In genomic region chr4:174222266-174222872, GRCh38 we compare ENCODE assay signal across 8 cellular contexts.
A peak's percentile ranks its signal among the peaks of the same experiment; 100 is the strongest.
DNase-seq lines count a peak whose midpoint lies in the region; ATAC-seq, FAIRE-seq and TF ChIP-seq lines count a peak whose summit lies in the region.

No MANE protein-coding gene starts in this region.

- H3K27me3 ChIP-seq in psoas muscle (ENCODE audit: insufficient read depth in 3 of 3, low read length in 2 of 3): peaks cover 0 to 19% (median 6%) of the 10 kb centered on the region in 3 donors

- no peak overlapping the region for H3K27ac Mint-ChIP-seq in effector memory CD8-positive, alpha-beta T cell

- 60 to 66% (median 60%) methylated on average over 4 of the region's 4 CpGs for WGBS in psoas muscle, 3 donors

- peaks cover 8% of the 10 kb centered on the region for H3K4me1 ChIP-seq in psoas muscle

- peak; percentile 52 for ATAC-seq in effector memory CD8-positive, alpha-beta T cell (replicated peaks)
- ATAC-seq in psoas muscle: peak in 1 of 4 donors; percentile 64

- peaks cover 5% of the 10 kb centered on the region for H3K36me3 Mint-ChIP-seq in effector memory CD8-positive, alpha-beta T cell (ENCODE audit: insufficient read depth)

- H3K9me3 Mint-ChIP-seq in effector memory CD8-positive, alpha-beta T cell: no peaks in the 10 kb centered on the region

- FAIRE-seq in G401.6 (lab: Jason Lieb, UNC): peak; percentile 98

- peaks cover 3 to 8% of the 10 kb centered on the region in 2 donors for H3K4me1 Mint-ChIP-seq in effector memory CD8-positive, alpha-beta T cell (ENCODE audit: low read depth in 2 of 2)

- peaks cover 32 to 59% of the 10 kb centered on the region in 2 donors for H3K27me3 Mint-ChIP-seq in effector memory CD8-positive, alpha-beta T cell

- intact Hi-C loops in psoas muscle (cut with DNase I): loop anchor here in 1 of 2 donors (10.0 kb wide), 1 partner anchor 102 kb away; no protein-coding TSS in a partner anchor

- no peak overlapping the region for H3K4me3 ChIP-seq in psoas muscle

- POLR2A ChIA-PET in HEK293T (lab: Yijun Ruan, JAX): no interaction called here

- H3K27ac ChIP-seq in 22Rv1 (no peak overlapping the region), psoas muscle (no peak overlapping the region)

- DNase-seq in HEK293T (ENCODE audit: extremely low spot score) (peak; percentile 33), NAMALWA (ENCODE audit: low spot score) (peak; percentile 52), psoas muscle (no peak), putamen (ENCODE audit: low spot score) (no peak), islet precursor cell (no peak)
- no peak for DNase-seq in effector memory CD8-positive, alpha-beta T cell

- peak; percentile 64 for TF ChIP-seq CTCF in 22Rv1 (IDR thresholded peaks at IDR 0.05)
- peak; percentile 59 for TF ChIP-seq CTCF in psoas muscle (IDR thresholded peaks at IDR 0.05)

- H3K4me3 Mint-ChIP-seq in effector memory CD8-positive, alpha-beta T cell: no peak overlapping the region

- H3K9me3 ChIP-seq in psoas muscle: no peaks in the 10 kb centered on the region

- H3K36me3 ChIP-seq in psoas muscle (ENCODE audit: insufficient read depth in 1 of 2, low read depth in 1 of 2): no peaks in the 10 kb centered on the region

- CTCF ChIA-PET in HEK293T (lab: Yijun Ruan, JAX): interaction anchor here (0.7 to 0.9 kb wide), 6 partner anchors 11 to 1165 kb away, joined by 3 to 8 read pairs (median 3); no protein-coding TSS in a partner anchor

TF ChIP-seq in HEK293T, 16 proteins besides CTCF, POLR2A, EP300 and RAD21:
- TF ChIP-seq FOXK2 (IDR thresholded peaks at IDR 0.05) (no peak), L3MBTL2 (conservative IDR thresholded peaks at IDR 0.05) (no peak), FOXA1 (IDR thresholded peaks at IDR 0.05) (no peak), BHLHE40 (IDR thresholded peaks at IDR 0.05; ENCODE audit: borderline replicate concordance) (no peak), LEF1 (IDR thresholded peaks at IDR 0.05; ENCODE audit: borderline replicate concordance) (no peak), SUZ12 (IDR thresholded peaks at IDR 0.05) (no peak), SP1 (IDR thresholded peaks at IDR 0.05) (no peak), CTBP1 (IDR thresholded peaks at IDR 0.05; ENCODE audit: borderline replicate concordance) (no peak), ARNT (IDR thresholded peaks at IDR 0.05) (no peak), ZNF384 (IDR thresholded peaks at IDR 0.05) (no peak), NFRKB (IDR thresholded peaks at IDR 0.05) (no peak), HDGF (IDR thresholded peaks at IDR 0.05; ENCODE audit: borderline replicate concordance) (no peak), FOXM1 (IDR thresholded peaks at IDR 0.05; ENCODE audit: borderline replicate concordance) (no peak), TARDBP (IDR thresholded peaks at IDR 0.05) (no peak), ELF4 (IDR thresholded peaks at IDR 0.05) (no peak)
- TF ChIP-seq, protein P1, sequence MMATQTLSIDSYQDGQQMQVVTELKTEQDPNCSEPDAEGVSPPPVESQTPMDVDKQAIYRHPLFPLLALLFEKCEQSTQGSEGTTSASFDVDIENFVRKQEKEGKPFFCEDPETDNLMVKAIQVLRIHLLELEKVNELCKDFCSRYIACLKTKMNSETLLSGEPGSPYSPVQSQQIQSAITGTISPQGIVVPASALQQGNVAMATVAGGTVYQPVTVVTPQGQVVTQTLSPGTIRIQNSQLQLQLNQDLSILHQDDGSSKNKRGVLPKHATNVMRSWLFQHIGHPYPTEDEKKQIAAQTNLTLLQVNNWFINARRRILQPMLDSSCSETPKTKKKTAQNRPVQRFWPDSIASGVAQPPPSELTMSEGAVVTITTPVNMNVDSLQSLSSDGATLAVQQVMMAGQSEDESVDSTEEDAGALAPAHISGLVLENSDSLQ (IDR thresholded peaks at IDR 0.05): no peak
TF ChIP-seq in HEK293T: peak in this region for 0.

Comparison
In these comparisons a context has a peak if more than half of its experiments do, and no peak if none do; other contexts are left out.
1. DNase-seq: peak in HEK293T (single experiment) and NAMALWA (single experiment); none in effector memory CD8-positive, alpha-beta T cell (0 of 3), psoas muscle (0 of 2), putamen (single experiment) and islet precursor cell (single experiment).